8 cellular contexts compared by ENCODE assay signal in genomic region chr2:201363857-201364560, GRCh38. TPM values are rescaled to one million over a fixed set of nuclear protein-coding genes. Genes with fewer than 3 reads are reported as not detected.
A peak's percentile ranks its signal among the peaks of the same experiment; 100 is the strongest.
DNase-seq lines count a peak whose midpoint lies in the region; TF ChIP-seq lines count a peak whose summit lies in the region.

No MANE protein-coding gene starts in this region.

- TF ChIP-seq CTCF in GM12872 (IDR thresholded peaks at IDR 0.05; ENCODE audit: insufficient read depth, low read depth, low read length) (peak; percentile 86), brain microvascular endothelial cell (IDR thresholded peaks at IDR 0.05; ENCODE audit: low read depth, low read length, missing control alignments) (peak; percentile 83), kidney epithelial cell (IDR thresholded peaks at IDR 0.05; ENCODE audit: insufficient read depth, low read length, poor library complexity, severe bottlenecking) (peak; percentile 79), tibial artery (IDR thresholded peaks at IDR 0.05) (peak; percentile 75 to 86)

- in situ Hi-C loops in brain microvascular endothelial cell (cut with HindIII; ENCODE audit: low pct_ligation_motif_present, low sequenced_read_pairs) = no loop called here

- H3K9me3 ChIP-seq in tibial artery = peaks cover 0 to 14% (median 13%) of the 10 kb centered on the region in 3 donors

- peaks cover 6% of the 10 kb centered on the region for H3K36me3 ChIP-seq in brain microvascular endothelial cell (replicated peaks)
- no peaks in the 10 kb centered on the region for H3K36me3 ChIP-seq in kidney epithelial cell (ENCODE audit: control insufficient read depth, insufficient read depth, low read length)
- H3K36me3 ChIP-seq in tibial artery = peaks cover 7 to 38% (median 34%) of the 10 kb centered on the region in 3 donors

- peak; percentile 51 for DNase-seq in AG20443 (ENCODE audit: low spot score)
- peak; percentile 14 for DNase-seq in HK-2 (ENCODE audit: unreplicated experiment)
- peak; percentile 72 for DNase-seq in RKO (ENCODE audit: low spot score)
- peak; percentile 39 for DNase-seq in brain microvascular endothelial cell
- no peak for DNase-seq in kidney epithelial cell (ENCODE audit: low read depth)
- no peak for DNase-seq in tibial artery
- no peak for DNase-seq in cerebellar nuclear complex (lab: John Stamatoyannopoulos, UW)

- H3K4me3 ChIP-seq in brain microvascular endothelial cell (ENCODE audit: low read depth, low read length) (no peak overlapping the region), kidney epithelial cell (ENCODE audit: low read depth, low read length) (no peak overlapping the region), tibial artery (no peak overlapping the region)

- no peak overlapping the region for H3K27ac ChIP-seq in brain microvascular endothelial cell
- H3K27ac ChIP-seq in tibial artery = no peak overlapping the region

- H3K27me3 ChIP-seq in brain microvascular endothelial cell (replicated peaks) (no peaks in the 10 kb centered on the region), kidney epithelial cell (ENCODE audit: control insufficient read depth, insufficient read depth, low read length) (no peaks in the 10 kb centered on the region), tibial artery (no peaks in the 10 kb centered on the region)

- intact Hi-C loops in tibial artery (cut with DNase I; ENCODE audit: low total_unique reads) = loop anchor here (5.0 kb wide), 1 partner anchor 127 kb away; no protein-coding TSS in a partner anchor

- peaks cover 0 to 7% (median 0%) of the 10 kb centered on the region in 4 donors for H3K4me1 ChIP-seq in tibial artery

RNA-seq across cellular contexts. Expression of gene FLACC1, which starts 6.9 kb away (rescaled TPM):
- total RNA-seq in kidney epithelial cell = 0.14 and 0.54 TPM in 2 replicates

Comparison
In these comparisons a context has a peak if more than half of its experiments do, and no peak if none do; other contexts are left out.
1. DNase-seq: peak in AG20443 (single experiment), HK-2 (single experiment), RKO (single experiment) and brain microvascular endothelial cell (single experiment); none in kidney epithelial cell (single experiment), tibial artery (0 of 2) and cerebellar nuclear complex (0 of 2).
2. Peak in every context shown above with its lines, with median percentiles within 50 percentile points of each other: CTCF ChIP-seq.